In the genomic region with DNA sequence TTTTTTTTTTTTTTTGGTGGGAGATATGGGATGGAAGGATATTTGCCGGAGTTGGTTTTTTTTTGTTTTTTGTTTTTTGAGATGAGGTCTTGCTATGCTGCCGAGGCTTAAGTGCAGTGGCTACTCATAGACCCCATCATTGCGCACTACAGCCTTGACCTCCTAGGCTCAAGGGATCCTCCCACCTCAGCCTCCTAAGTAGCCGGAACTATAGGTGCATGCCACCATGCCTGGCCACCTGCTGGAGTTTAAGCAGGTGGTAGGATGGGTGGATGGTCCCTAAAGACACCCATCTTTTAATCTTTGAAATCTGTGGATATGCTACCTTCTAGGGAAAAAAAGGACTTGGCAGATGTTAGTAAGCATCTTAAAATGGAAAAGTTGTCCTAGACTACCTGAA, we compare ENCODE assay signal across 1 cellular context.
TF ChIP-seq lines count a peak whose summit lies in the region.

No MANE protein-coding gene starts in this region.

TF ChIP-seq in IMR-90, 13 proteins besides CTCF, POLR2A, EP300 and RAD21 (continued from another document):
- TF ChIP-seq RFX5 (IDR thresholded peaks at IDR 0.05; ENCODE audit: low read depth, low read length) (no peak), CHD1 (IDR thresholded peaks at IDR 0.05; ENCODE audit: low read depth, low read length) (no peak), BHLHE40 (IDR thresholded peaks at IDR 0.05; ENCODE audit: low read depth, low read length) (no peak), FOS (IDR thresholded peaks at IDR 0.05; ENCODE audit: low read depth, low read length) (no peak), CEBPB (IDR thresholded peaks at IDR 0.05; ENCODE audit: low read depth, low read length) (no peak)
